ENCODE assay signal across 8 cellular contexts in genomic region chr4:101527186-101527585, GRCh38.
A peak's percentile ranks its signal among the peaks of the same experiment; 100 is the strongest.
DNase-seq lines count a peak whose midpoint lies in the region; ATAC-seq and TF ChIP-seq lines count a peak whose summit lies in the region.

No MANE protein-coding gene starts in this region.

- H3K9ac ChIP-seq in colonic mucosa (ENCODE audit: low read depth in 2 of 2, low read length in 2 of 2), result no peak overlapping the region

- peak; percentile 97 for ATAC-seq in GM21360 (IDR thresholded peaks at IDR 0.05; ENCODE audit: unreplicated experiment)
- peak; percentile 99 for ATAC-seq in HG03565 (IDR thresholded peaks at IDR 0.05; ENCODE audit: unreplicated experiment)
- ATAC-seq in gastrocnemius medialis, result no peak

- peak; percentile 63 for DNase-seq in activated gamma-delta T cell treated with anti-CD3 and anti-CD28 coated beads, Interleukin-2, amount 50 U/mL, for 16 hours (ENCODE audit: low read depth)
- peak; percentile 31 to 64 for DNase-seq in stimulated activated CD8-positive, alpha-beta memory T cell treated with anti-CD3 and anti-CD28 coated beads, Interleukin-15, amount 100 ng/mL, for 4 hours (ENCODE audit: low read depth in 2 of 2)
- DNase-seq in NCI-H2196 treated with DMSO at 0.1 percent for 48 hours (lab: John Stamatoyannopoulos, UW; ENCODE audit: unreplicated experiment) (no peak), GDM1 (lab: John Stamatoyannopoulos, UW) (no peak), colonic mucosa (no peak), gastrocnemius medialis (no peak)

- TF ChIP-seq POLR2A in gastrocnemius medialis (IDR thresholded peaks at IDR 0.05), result no peak

- H3K4me3 ChIP-seq in colonic mucosa, result no peak overlapping the region
- no peak overlapping the region for H3K4me3 ChIP-seq in gastrocnemius medialis

- TF ChIP-seq CTCF in colonic mucosa (IDR thresholded peaks at IDR 0.05) (no peak), gastrocnemius medialis (IDR thresholded peaks at IDR 0.05 in 4 of 5, conservative IDR thresholded peaks at IDR 0.05 in 1 of 5) (no peak)

- in situ Hi-C loops in gastrocnemius medialis (cut with MboI; ENCODE audit: low sequenced_read_pairs in 4 of 4), result no loop called here

- H3K9me3 ChIP-seq in colonic mucosa (no peaks in the 10 kb centered on the region), gastrocnemius medialis (no peaks in the 10 kb centered on the region)

- no peaks in the 10 kb centered on the region for H3K27me3 ChIP-seq in colonic mucosa
- no peaks in the 10 kb centered on the region for H3K27me3 ChIP-seq in gastrocnemius medialis

- intact Hi-C loops in colonic mucosa (cut with DNase I) (no loop called here), gastrocnemius medialis (cut with DNase I; ENCODE audit: low total_unique reads) (no loop called here)

- no peaks in the 10 kb centered on the region for H3K36me3 ChIP-seq in colonic mucosa
- H3K36me3 ChIP-seq in gastrocnemius medialis, result no peaks in the 10 kb centered on the region

- H3K4me1 ChIP-seq in colonic mucosa (no peaks in the 10 kb centered on the region), gastrocnemius medialis (no peaks in the 10 kb centered on the region)

- H3K27ac ChIP-seq in colonic mucosa (no peak overlapping the region), gastrocnemius medialis (no peak overlapping the region)

Comparison
In these comparisons a context has a peak if more than half of its experiments do, and no peak if none do; other contexts are left out.
1. ATAC-seq: peak in GM21360 (single experiment) and HG03565 (single experiment); none in gastrocnemius medialis (0 of 2).
2. DNase-seq: peak in activated gamma-delta T cell treated with anti-CD3 and anti-CD28 coated beads, Interleukin-2, amount 50 U/mL, for 16 hours (single experiment) and stimulated activated CD8-positive, alpha-beta memory T cell treated with anti-CD3 and anti-CD28 coated beads, Interleukin-15, amount 100 ng/mL, for 4 hours (2 of 2); none in NCI-H2196 treated with DMSO at 0.1 percent for 48 hours (single experiment), GDM1 (single experiment), colonic mucosa (single experiment) and gastrocnemius medialis (0 of 2).